Comparison of ENCODE assay signal across 19 cellular contexts in the genomic region with DNA sequence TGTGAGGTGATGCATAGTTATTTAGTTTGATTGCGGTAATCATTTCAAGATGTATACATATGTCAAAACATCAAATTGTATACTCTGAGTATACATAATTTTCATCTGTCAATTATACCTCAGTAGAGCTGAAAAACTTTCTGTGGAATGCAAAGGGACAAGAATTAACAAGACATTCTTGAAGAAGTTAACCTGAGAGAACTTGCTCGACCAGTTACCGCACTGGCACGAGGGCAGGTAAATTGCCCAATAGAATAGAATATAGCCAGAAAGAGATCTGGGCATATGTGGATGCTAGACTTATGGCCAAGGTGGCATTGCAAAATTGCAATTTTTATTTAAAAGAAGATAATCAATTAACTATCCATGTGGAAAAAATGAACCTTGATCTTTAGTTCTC. TPM values are rescaled to one million over a fixed set of nuclear protein-coding genes. Genes with fewer than 3 reads are reported as not detected.
"Had no signal": no experiment of that assay in that cellular context is flagged by ENCODE, and none has a peak within 500 bp of the region (broad histone marks: within the 10 kb centered on the region; RNA-seq: fewer than 3 reads in every experiment).

No MANE protein-coding gene starts in this region.

- DNase-seq: activated CD4-positive, CD25-positive, alpha-beta regulatory T cell treated with anti-CD3 and anti-CD28 coated beads, Interleukin-2, amount 50 U/mL, for 72 hours; activated CD8-positive, alpha-beta memory T cell treated with anti-CD3 and anti-CD28 coated beads for 24 hours; activated CD8-positive, alpha-beta memory T cell treated with anti-CD3 and anti-CD28 coated beads, Interleukin-2, amount 50 U/mL, for 48 hours; activated effector memory CD4-positive, alpha-beta T cell treated with anti-CD3 and anti-CD28 coated beads, Interleukin-2, amount 50 U/mL, for 16 hours; activated T-cell treated with anti-CD3 and anti-CD28 coated beads, Interleukin-2, amount 50 U/mL, for 48 hours; adrenal gland; heart right ventricle; immature natural killer cell; stimulated activated CD4-positive, alpha-beta T cell treated with anti-CD3 and anti-CD28 coated beads, Interleukin-4, amount 100 ng/mL, for 1 hour; stomach; T-helper 17 cell had no signal

- H3K4me3 ChIP-seq: adrenal gland, gastroesophageal sphincter, heart right ventricle, smooth muscle cell, stomach had no signal

- H3K9me3 ChIP-seq: adrenal gland had no signal

- ATAC-seq: activated naive CD4-positive, alpha-beta T cell treated with anti-CD3 and anti-CD28 coated beads, Interleukin-2, amount 50 U/mL, for 72 hours; gastroesophageal sphincter; heart right ventricle; sciatic nerve; T-helper 17 cell had no signal

- H3K36me3 ChIP-seq: adrenal gland, gastroesophageal sphincter, heart right ventricle, stomach had no signal

- H3K4me1 ChIP-seq: adrenal gland, gastroesophageal sphincter, heart right ventricle, parathyroid adenoma, stomach had no signal

- H3K27ac ChIP-seq: adrenal gland, gastroesophageal sphincter, heart right ventricle, parathyroid adenoma, stomach, VCaP had no signal

RNA-seq across cellular contexts. Expression of a gene that starts 42.3 kb away (rescaled TPM):
- total RNA-seq: epithelial cell of proximal tubule, mesenteric fat pad, sciatic nerve had no signal
- polyA plus RNA-seq: immature natural killer cell had no signal
